In genomic region chr13:26342898-26343297, GRCh38 we compare ENCODE assay signal across 17 cellular contexts.
"Had no signal": no experiment of that assay in that cellular context is flagged by ENCODE, and none has a peak within 500 bp of the region (broad histone marks: within the 10 kb centered on the region; RNA-seq: fewer than 3 reads in every experiment).

No MANE protein-coding gene starts in this region.

- DNase-seq: activated CD4-positive, alpha-beta T cell treated with anti-CD3 and anti-CD28 coated beads, Interleukin-2, amount 50 U/mL, for 4 hours; activated CD8-positive, alpha-beta memory T cell treated with anti-CD3 and anti-CD28 coated beads, Interleukin-2, amount 10 ng/mL, durations not matched to agents 7 days and 5 days; activated effector memory CD4-positive, alpha-beta T cell treated with anti-CD3 and anti-CD28 coated beads, Interleukin-2, amount 50 U/mL, for 16 hours; activated T-cell treated with anti-CD3 and anti-CD28 coated beads, Interleukin-2, amount 50 U/mL, for 24 hours; amniotic stem cell; body of pancreas; cortex of kidney; effector memory CD4-positive, alpha-beta T cell; kidney; pancreas; stimulated activated CD4-positive, alpha-beta T cell treated with anti-CD3 and anti-CD28 coated beads, Interleukin-15, amount 100 ng/mL, for 24 hours; stimulated activated CD4-positive, alpha-beta T cell treated with anti-CD3 and anti-CD28 coated beads, Interleukin-4, amount 100 ng/mL, for 24 hours; stimulated activated naive CD8-positive, alpha-beta T cell treated with anti-CD3 and anti-CD28 coated beads, Interleukin-15, amount 100 ng/mL, for 72 hours; testis; upper lobe of right lung had no signal

- ATAC-seq: activated CD4-positive, CD25-positive, alpha-beta regulatory T cell treated with anti-CD3 and anti-CD28 coated beads, Interleukin-2, amount 50 U/mL, for 24 hours; activated CD8-positive, alpha-beta memory T cell treated with anti-CD3 and anti-CD28 coated beads, Interleukin-2, amount 10 ng/mL, durations not matched to agents 7 days and 5 days; activated naive CD4-positive, alpha-beta T cell treated with anti-CD3 and anti-CD28 coated beads, Interleukin-2, amount 50 U/mL, for 72 hours; body of pancreas; pancreas; stimulated activated naive CD8-positive, alpha-beta T cell treated with anti-CD3 and anti-CD28 coated beads, Interleukin-15, amount 100 ng/mL, for 72 hours; upper lobe of right lung had no signal
